In genomic region chr1:2595261-2595811, GRCh38 we compare ENCODE assay signal across 12 cellular contexts. TPM values are rescaled to one million over a fixed set of nuclear protein-coding genes. Genes with fewer than 3 reads are reported as not detected.
"Had no signal": no experiment of that assay in that cellular context is flagged by ENCODE, and none has a peak within 500 bp of the region (broad histone marks: within the 10 kb centered on the region; RNA-seq: fewer than 3 reads in every experiment).

No MANE protein-coding gene starts in this region.

- H3K36me3 ChIP-seq: neural progenitor cell, transverse colon had no signal

- H3K4me3 Mint-ChIP-seq: activated CD4-positive, alpha-beta T cell treated with anti-CD3 and anti-CD28 coated beads, Interleukin-2, amount 10 ng/mL, durations not matched to agents 7 days and 5 days; activated T-cell treated with anti-CD3 and anti-CD28 coated beads, Interleukin-2, amount 50 U/mL, for 72 hours; central memory CD8-positive, alpha-beta T cell; neural progenitor cell; stimulated activated effector memory CD8-positive, alpha-beta T cell treated with anti-CD3 and anti-CD28 coated beads, Interleukin-12 subunit alpha, Interleukin-12 subunit beta, amount 100 ng/mL, for 72 hours; T-helper 1 cell treated with Interleukin-12 subunit alpha and Interleukin-12 subunit beta and Interleukin-4 antibody, amounts not matched to agents 30 μg/mL and 1 μg/mL, for 36 hours; WTC11 had no signal

- H3K27ac ChIP-seq: body of pancreas, neural progenitor cell, transverse colon had no signal

- H3K4me1 ChIP-seq: neural progenitor cell had no signal

- H3K27me3 ChIP-seq: body of pancreas, transverse colon had no signal

- H3K4me1 Mint-ChIP-seq: central memory CD8-positive, alpha-beta T cell; WTC11 had no signal

- H3K9me3 Mint-ChIP-seq: stimulated activated effector memory CD8-positive, alpha-beta T cell treated with anti-CD3 and anti-CD28 coated beads, Interleukin-12 subunit alpha, Interleukin-12 subunit beta, amount 100 ng/mL, for 72 hours; T-helper 1 cell treated with Interleukin-12 subunit alpha and Interleukin-12 subunit beta and Interleukin-4 antibody, amounts not matched to agents 30 μg/mL and 1 μg/mL, for 36 hours had no signal

- H3K36me3 Mint-ChIP-seq: neural progenitor cell; stimulated activated effector memory CD8-positive, alpha-beta T cell treated with anti-CD3 and anti-CD28 coated beads, Interleukin-12 subunit alpha, Interleukin-12 subunit beta, amount 100 ng/mL, for 72 hours had no signal

- H3K9me3 ChIP-seq: body of pancreas, transverse colon had no signal

- ATAC-seq: activated T-cell treated with anti-CD3 and anti-CD28 coated beads, Interleukin-2, amount 50 U/mL, for 72 hours; body of pancreas; left ventricle myocardium superior; WTC11 had no signal

- H3K27ac Mint-ChIP-seq: activated CD4-positive, alpha-beta T cell treated with anti-CD3 and anti-CD28 coated beads, Interleukin-2, amount 10 ng/mL, durations not matched to agents 7 days and 5 days; activated T-cell treated with anti-CD3 and anti-CD28 coated beads, Interleukin-2, amount 50 U/mL, for 72 hours; stimulated activated effector memory CD8-positive, alpha-beta T cell treated with anti-CD3 and anti-CD28 coated beads, Interleukin-12 subunit alpha, Interleukin-12 subunit beta, amount 100 ng/mL, for 72 hours; T-helper 1 cell treated with Interleukin-12 subunit alpha and Interleukin-12 subunit beta and Interleukin-4 antibody, amounts not matched to agents 30 μg/mL and 1 μg/mL, for 36 hours; WTC11 had no signal

- DNase-seq: activated CD4-positive, alpha-beta T cell treated with anti-CD3 and anti-CD28 coated beads, Interleukin-2, amount 10 ng/mL, durations not matched to agents 7 days and 5 days; activated T-cell treated with anti-CD3 and anti-CD28 coated beads, Interleukin-2, amount 50 U/mL, for 72 hours; dermis blood vessel endothelial cell; left ventricle myocardium superior; transverse colon had no signal

- H3K4me3 ChIP-seq: body of pancreas, neural progenitor cell, smooth muscle cell, transverse colon had no signal

RNA-seq across cellular contexts. Expression of gene MMEL1, which starts 37.5 kb away (rescaled TPM):
- total RNA-seq: body of pancreas, left ventricle myocardium superior, smooth muscle cell, WTC11 had no signal

RNA-seq across cellular contexts. Expression of gene TNFRSF14, which starts 39.2 kb away (rescaled TPM):
- total RNA-seq: smooth muscle cell had no signal
- polyA plus RNA-seq: smooth muscle cell had no signal
